Comparison of ENCODE assay signal across 24 cellular contexts in the genomic region with DNA sequence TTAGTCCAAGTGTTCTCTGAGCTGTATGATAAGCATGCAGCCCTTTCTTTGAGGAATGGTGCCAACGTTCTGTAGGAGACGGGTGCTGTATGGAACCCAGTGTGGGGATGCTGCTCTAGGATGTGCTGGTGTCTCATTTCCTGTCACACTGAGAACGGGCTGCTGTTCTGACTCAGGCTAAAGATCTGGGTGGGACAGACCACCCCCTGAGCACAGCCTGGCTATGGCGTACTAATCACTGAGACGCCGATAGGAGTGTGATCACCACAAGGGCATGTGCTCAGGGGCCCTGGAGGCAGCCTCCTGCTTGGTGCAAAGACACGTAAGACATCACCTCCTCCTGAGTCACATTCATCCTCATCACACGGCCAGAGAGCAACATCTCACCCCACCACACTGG.
"Had no signal": no experiment of that assay in that cellular context is flagged by ENCODE, and none has a peak within 500 bp of the region (broad histone marks: within the 10 kb centered on the region; RNA-seq: fewer than 3 reads in every experiment).

No MANE protein-coding gene starts in this region.

- DNase-seq: colonic mucosa; cortex of kidney; effector CD8-positive, alpha-beta T cell; effector memory CD8-positive, alpha-beta T cell; endodermal cell; erythroblast; esophagus squamous epithelium; foreskin fibroblast; foreskin melanocyte; heart left ventricle; hypothalamus; immature natural killer cell; islet precursor cell; left cardiac atrium; left lung; left ventricle myocardium superior; lower lobe of right lung; mesenchymal stem cell; mucosa of descending colon; naive B cell had no signal

- H3K4me2 ChIP-seq: hepatocyte had no signal

- ATAC-seq: effector memory CD8-positive, alpha-beta T cell; esophagus mucosa; gastroesophageal sphincter; heart left ventricle; left cardiac atrium; left lung; left ventricle myocardium superior; lower lobe of right lung; mucosa of descending colon had no signal

- H3K27me3 ChIP-seq: colonic mucosa, heart left ventricle, hepatocyte, left lung had no signal

- H3K36me3 ChIP-seq: colonic mucosa, esophagus squamous epithelium, gastroesophageal sphincter, heart left ventricle, left lung, lower lobe of right lung had no signal

- H3K27ac ChIP-seq: colonic mucosa, epithelial cell of prostate, esophagus squamous epithelium, gastroesophageal sphincter, heart left ventricle, hepatocyte, left lung, lower lobe of right lung had no signal

- H3K9me3 ChIP-seq: colonic mucosa, esophagus squamous epithelium, gastroesophageal sphincter, heart left ventricle, left lung, lower lobe of right lung had no signal

- H3K4me1 ChIP-seq: colonic mucosa, esophagus squamous epithelium, gastroesophageal sphincter, heart left ventricle, left lung, lower lobe of right lung had no signal

- H2AFZ ChIP-seq: hepatocyte had no signal

- H3K4me3 ChIP-seq: colonic mucosa, esophagus squamous epithelium, gastroesophageal sphincter, heart left ventricle, hepatocyte, left lung, lower lobe of right lung, mucosa of descending colon had no signal
